In the genomic region with DNA sequence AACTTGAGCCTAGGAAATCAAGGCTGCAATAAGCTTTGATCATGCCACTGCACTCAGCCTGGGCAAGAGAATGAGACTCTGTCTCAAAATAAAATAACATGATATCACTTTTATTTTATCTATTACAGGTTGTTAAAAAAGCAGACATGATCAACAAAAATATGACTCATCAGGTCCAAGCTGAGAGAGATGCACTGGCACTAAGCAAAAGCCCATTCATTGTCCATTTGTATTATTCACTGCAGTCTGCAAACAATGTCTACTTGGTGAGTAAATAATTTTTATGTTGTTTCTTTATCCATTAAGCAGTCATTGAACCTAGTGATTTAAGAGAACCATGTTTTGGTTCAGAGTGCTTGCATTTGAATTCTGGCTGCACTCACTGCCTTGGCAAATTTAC, we compare ENCODE assay signal across 17 cellular contexts. TPM values are rescaled to one million over a fixed set of nuclear protein-coding genes. Genes with fewer than 3 reads are reported as not detected.
DNase-seq lines count a peak whose midpoint lies in the region; ATAC-seq and TF ChIP-seq lines count a peak whose summit lies in the region.
"Had no signal": no experiment of that assay in that cellular context is flagged by ENCODE, and none has a peak within 500 bp of the region (broad histone marks: within the 10 kb centered on the region; RNA-seq: fewer than 3 reads in every experiment).

No MANE protein-coding gene starts in this region.

- no peak for ATAC-seq in GM18498 (IDR thresholded peaks at IDR 0.05; ENCODE audit: unreplicated experiment)

- no peak overlapping the region for H3K4me3 Mint-ChIP-seq in activated naive CD4-positive, alpha-beta T cell treated with anti-CD3 and anti-CD28 coated beads, Interleukin-2, amount 10 ng/mL, durations not matched to agents 7 days and 5 days
- peak overlapping the region; percentile 99 for H3K4me3 Mint-ChIP-seq in activated T-helper 1 cell treated with anti-CD3 and anti-CD28 coated beads, Interleukin-12 subunit alpha, Interleukin-12 subunit beta, Interleukin-2, Interleukin-4 antibody, amounts not matched to agents 30 ng/mL and 10 ng/mL and 1 ng/mL, durations not matched to agents 14 hours and 24 hours and 36 hours
- no peak overlapping the region for H3K4me3 Mint-ChIP-seq in progenitor cell of endocrine pancreas (ENCODE audit: low read depth)
- H3K4me3 Mint-ChIP-seq: B cell had no signal

- no peak for TF ChIP-seq POLR2A in lower leg skin (IDR thresholded peaks at IDR 0.05)

- no peak overlapping the region for H3K4me3 ChIP-seq in lower leg skin (ENCODE audit: low read depth, poor library complexity, severe bottlenecking)

- TF ChIP-seq CTCF in progenitor cell of endocrine pancreas (IDR thresholded peaks at IDR 0.05; ENCODE audit: unreplicated experiment) = no peak
- no peak for TF ChIP-seq CTCF in lower leg skin (IDR thresholded peaks at IDR 0.05)

- CTCF ChIA-PET in activated naive CD4-positive, alpha-beta T cell treated with anti-CD3 and anti-CD28 coated beads, Interleukin-2, amount 10 ng/mL, durations not matched to agents 7 days and 5 days (lab: Charles Lee) = interaction anchor here (1.2 kb wide), 1 partner anchor 11 kb away, joined by 3 read pairs; no protein-coding TSS in a partner anchor

- no peaks in the 10 kb centered on the region for H3K27me3 Mint-ChIP-seq in activated naive CD4-positive, alpha-beta T cell treated with anti-CD3 and anti-CD28 coated beads, Interleukin-2, amount 10 ng/mL, durations not matched to agents 7 days and 5 days
- H3K27me3 Mint-ChIP-seq in activated T-helper 1 cell treated with anti-CD3 and anti-CD28 coated beads, Interleukin-12 subunit alpha, Interleukin-12 subunit beta, Interleukin-2, Interleukin-4 antibody, amounts not matched to agents 30 ng/mL and 10 ng/mL and 1 ng/mL, durations not matched to agents 14 hours and 24 hours and 36 hours (ENCODE audit: insufficient read depth) = no peaks in the 10 kb centered on the region
- no peaks in the 10 kb centered on the region for H3K27me3 Mint-ChIP-seq in progenitor cell of endocrine pancreas
- H3K27me3 Mint-ChIP-seq: B cell had no signal

- peaks cover 45% of the 10 kb centered on the region for H3K36me3 Mint-ChIP-seq in activated naive CD4-positive, alpha-beta T cell treated with anti-CD3 and anti-CD28 coated beads, Interleukin-2, amount 10 ng/mL, durations not matched to agents 7 days and 5 days
- H3K36me3 Mint-ChIP-seq in activated T-helper 1 cell treated with anti-CD3 and anti-CD28 coated beads, Interleukin-12 subunit alpha, Interleukin-12 subunit beta, Interleukin-2, Interleukin-4 antibody, amounts not matched to agents 30 ng/mL and 10 ng/mL and 1 ng/mL, durations not matched to agents 14 hours and 24 hours and 36 hours (ENCODE audit: low read depth) = peaks cover 42% of the 10 kb centered on the region
- H3K36me3 Mint-ChIP-seq in progenitor cell of endocrine pancreas (ENCODE audit: insufficient read depth) = peaks cover 3% of the 10 kb centered on the region

- DNase-seq in activated naive CD4-positive, alpha-beta T cell treated with anti-CD3 and anti-CD28 coated beads, Interleukin-2, amount 10 ng/mL, durations not matched to agents 7 days and 5 days = no peak
- no peak for DNase-seq in activated naive CD4-positive, alpha-beta T cell treated with anti-CD3 and anti-CD28 coated beads, Interleukin-2, amount 50 U/mL, for 16 hours
- DNase-seq in EL (peak; percentile 12), progenitor cell of endocrine pancreas (ENCODE audit: low spot score, unreplicated experiment) (no peak), pons (ENCODE audit: low spot score) (no peak), lower leg skin (ENCODE audit: low spot score in 2 of 2) (no peak)
- DNase-seq in activated T-helper 1 cell treated with anti-CD3 and anti-CD28 coated beads, Interleukin-12 subunit alpha, Interleukin-12 subunit beta, Interleukin-2, Interleukin-4 antibody, amounts not matched to agents 30 ng/mL and 10 ng/mL and 1 ng/mL, durations not matched to agents 14 hours and 24 hours and 36 hours (ENCODE audit: low spot score) = no peak
- DNase-seq: activated CD4-positive, alpha-beta T cell treated with anti-CD3 and anti-CD28 coated beads, Interleukin-2, amount 50 U/mL, for 1 hour; activated naive CD4-positive, alpha-beta T cell treated with Interleukin-2 at 50 U/mL for 16 hours; caudate nucleus; Kasumi-1; NCI-H1930; NK-92 treated with Interleukin-12 subunit alpha and Interleukin-12 subunit beta, amount 100 ng/mL, for 24 hours; Right ventricle myocardium superior; stimulated activated CD4-positive, alpha-beta T cell treated with anti-CD3 and anti-CD28 coated beads, Interleukin-12 subunit alpha, Interleukin-12 subunit beta, amount 100 ng/mL, for 4 hours had no signal

- intact Hi-C loops in activated T-helper 1 cell treated with anti-CD3 and anti-CD28 coated beads, Interleukin-12 subunit alpha, Interleukin-12 subunit beta, Interleukin-2, Interleukin-4 antibody, amounts not matched to agents 30 ng/mL and 10 ng/mL and 1 ng/mL, durations not matched to agents 14 hours and 24 hours and 36 hours (cut with micrococcal nuclease) = loop anchor here (5.0 kb wide), 1 partner anchor 721 kb away; the partner anchor contains the start of gene APBB1IP
- intact Hi-C loops in lower leg skin (cut with DNase I; ENCODE audit: low total_unique reads) = no loop called here

- H3K27ac Mint-ChIP-seq in activated naive CD4-positive, alpha-beta T cell treated with anti-CD3 and anti-CD28 coated beads, Interleukin-2, amount 10 ng/mL, durations not matched to agents 7 days and 5 days = peak overlapping the region; percentile 6
- peak overlapping the region; percentile 47 for H3K27ac Mint-ChIP-seq in activated T-helper 1 cell treated with anti-CD3 and anti-CD28 coated beads, Interleukin-12 subunit alpha, Interleukin-12 subunit beta, Interleukin-2, Interleukin-4 antibody, amounts not matched to agents 30 ng/mL and 10 ng/mL and 1 ng/mL, durations not matched to agents 14 hours and 24 hours and 36 hours
- peak overlapping the region; percentile 22 for H3K27ac Mint-ChIP-seq in progenitor cell of endocrine pancreas
- H3K27ac Mint-ChIP-seq: B cell had no signal

- no peaks in the 10 kb centered on the region for H3K9me3 Mint-ChIP-seq in activated naive CD4-positive, alpha-beta T cell treated with anti-CD3 and anti-CD28 coated beads, Interleukin-2, amount 10 ng/mL, durations not matched to agents 7 days and 5 days
- no peaks in the 10 kb centered on the region for H3K9me3 Mint-ChIP-seq in activated T-helper 1 cell treated with anti-CD3 and anti-CD28 coated beads, Interleukin-12 subunit alpha, Interleukin-12 subunit beta, Interleukin-2, Interleukin-4 antibody, amounts not matched to agents 30 ng/mL and 10 ng/mL and 1 ng/mL, durations not matched to agents 14 hours and 24 hours and 36 hours
- H3K9me3 Mint-ChIP-seq in progenitor cell of endocrine pancreas (ENCODE audit: low read depth) = no peaks in the 10 kb centered on the region

- H3K4me1 Mint-ChIP-seq in activated naive CD4-positive, alpha-beta T cell treated with anti-CD3 and anti-CD28 coated beads, Interleukin-2, amount 10 ng/mL, durations not matched to agents 7 days and 5 days = peaks cover 29% of the 10 kb centered on the region
- H3K4me1 Mint-ChIP-seq in activated T-helper 1 cell treated with anti-CD3 and anti-CD28 coated beads, Interleukin-12 subunit alpha, Interleukin-12 subunit beta, Interleukin-2, Interleukin-4 antibody, amounts not matched to agents 30 ng/mL and 10 ng/mL and 1 ng/mL, durations not matched to agents 14 hours and 24 hours and 36 hours (ENCODE audit: low read depth) = peaks cover 22% of the 10 kb centered on the region
- peaks cover 15% of the 10 kb centered on the region for H3K4me1 Mint-ChIP-seq in progenitor cell of endocrine pancreas (ENCODE audit: low read depth)

RNA-seq across cellular contexts. Expression of gene MASTL, which starts 3.3 kb away (rescaled TPM):
- total RNA-seq in activated T-helper 1 cell treated with anti-CD3 and anti-CD28 coated beads, Interleukin-12 subunit alpha, Interleukin-12 subunit beta, Interleukin-2, Interleukin-4 antibody, amounts not matched to agents 30 ng/mL and 10 ng/mL and 1 ng/mL, durations not matched to agents 14 hours and 24 hours and 36 hours = 33.2 and 33.7 TPM in 2 replicates
- total RNA-seq in progenitor cell of endocrine pancreas = 15.0 TPM in 2 replicates
- total RNA-seq in lower leg skin = 10 to 100 TPM in 2 of 4 donors, 1 to 10 TPM in 2; 6.2 to 13.9 (median 9.3) TPM

RNA-seq across cellular contexts. Expression of gene YME1L1, which starts 4.2 kb away (rescaled TPM):
- total RNA-seq in activated T-helper 1 cell treated with anti-CD3 and anti-CD28 coated beads, Interleukin-12 subunit alpha, Interleukin-12 subunit beta, Interleukin-2, Interleukin-4 antibody, amounts not matched to agents 30 ng/mL and 10 ng/mL and 1 ng/mL, durations not matched to agents 14 hours and 24 hours and 36 hours = 142 and 146 TPM in 2 replicates
- total RNA-seq in progenitor cell of endocrine pancreas = 108 and 111 TPM in 2 replicates
- 10 to 100 TPM; 46.5 to 68.4 (median 56.0) TPM for total RNA-seq in lower leg skin

RNA-seq across cellular contexts. Expression of gene ANKRD26, which starts 58.1 kb away (rescaled TPM):
- total RNA-seq in activated T-helper 1 cell treated with anti-CD3 and anti-CD28 coated beads, Interleukin-12 subunit alpha, Interleukin-12 subunit beta, Interleukin-2, Interleukin-4 antibody, amounts not matched to agents 30 ng/mL and 10 ng/mL and 1 ng/mL, durations not matched to agents 14 hours and 24 hours and 36 hours = 4.3 and 7.0 TPM in 2 replicates
- 18.2 and 23.0 TPM in 2 replicates for total RNA-seq in progenitor cell of endocrine pancreas
- total RNA-seq in lower leg skin = 1 to 10 TPM; 2.4 to 4.7 (median 3.5) TPM
